ENCODE assay signal across 8 cellular contexts in genomic region chr12:90940872-90941499, GRCh38. TPM values are rescaled to one million over a fixed set of nuclear protein-coding genes. Genes with fewer than 3 reads are reported as not detected.
A peak's percentile ranks its signal among the peaks of the same experiment; 100 is the strongest.
DNase-seq lines count a peak whose midpoint lies in the region; ATAC-seq, FAIRE-seq and TF ChIP-seq lines count a peak whose summit lies in the region.

No MANE protein-coding gene starts in this region.

- no peaks in the 10 kb centered on the region for H4K20me1 ChIP-seq in DND-41 (ENCODE audit: insufficient read depth, low read length)

- H3K36me3 Mint-ChIP-seq in activated T-cell treated with anti-CD3 and anti-CD28 coated beads, Interleukin-2, amount 50 U/mL, for 4 hours (ENCODE audit: insufficient read depth): no peaks in the 10 kb centered on the region

- no peaks in the 10 kb centered on the region for H3K27me3 ChIP-seq in DND-41 (ENCODE audit: insufficient read depth, low read length, poor library complexity)

- TF ChIP-seq CTCF in DND-41 (IDR thresholded peaks at IDR 0.05; ENCODE audit: borderline replicate concordance, extremely low read depth, low read length, poor library complexity, severe bottlenecking): peak; percentile 73

- peak; percentile 12 for FAIRE-seq in RCC 7860 (lab: Jason Lieb, UNC)

- DNase-seq in DND-41: no peak
- peak; percentile 12 for DNase-seq in KBM-7
- peak; percentile 43 for DNase-seq in RCC 7860 (ENCODE audit: low spot score)
- peak; percentile 71 for DNase-seq in fibroblast of gingiva (ENCODE audit: low read depth)
- peak; percentile 41 for DNase-seq in stromal cell of bone marrow (ENCODE audit: low read depth)
- DNase-seq in UCSD-AML1 (lab: John Stamatoyannopoulos, UW; ENCODE audit: unreplicated experiment): no peak
- DNase-seq in activated T-cell treated with anti-CD3 and anti-CD28 coated beads, Interleukin-2, amount 50 U/mL, for 4 hours: no peak

- ATAC-seq in DND-41 (ENCODE audit: insufficient read depth, low read depth): peak; percentile 87
- peak; percentile 43 for ATAC-seq in GM19468 (IDR thresholded peaks at IDR 0.05; ENCODE audit: extremely low read depth, unreplicated experiment)
- ATAC-seq in activated T-cell treated with anti-CD3 and anti-CD28 coated beads, Interleukin-2, amount 50 U/mL, for 4 hours: no peak

- no peaks in the 10 kb centered on the region for H3K9me3 Mint-ChIP-seq in activated T-cell treated with anti-CD3 and anti-CD28 coated beads, Interleukin-2, amount 50 U/mL, for 4 hours

- in situ Hi-C loops in KBM-7 (cut with MboI; ENCODE audit: low pct_unique_long_range_greater_than_20kb, low sequenced_read_pairs): no loop called here

- H3K79me2 ChIP-seq in DND-41 (ENCODE audit: insufficient read depth, low read length): no peaks in the 10 kb centered on the region

- no peak overlapping the region for H3K9ac ChIP-seq in DND-41 (ENCODE audit: low read depth, low read length)

- H2AFZ ChIP-seq in DND-41 (ENCODE audit: low read depth, low read length): no peak overlapping the region

- H3K36me3 ChIP-seq in DND-41 (ENCODE audit: insufficient read depth, low read length): no peaks in the 10 kb centered on the region

- H3K27ac ChIP-seq in DND-41 (ENCODE audit: low read length): no peak overlapping the region

- no peaks in the 10 kb centered on the region for H3K9me3 ChIP-seq in DND-41 (ENCODE audit: insufficient read depth, low read length, severe bottlenecking)

- H3K27me3 Mint-ChIP-seq in activated T-cell treated with anti-CD3 and anti-CD28 coated beads, Interleukin-2, amount 50 U/mL, for 4 hours (ENCODE audit: low read depth): peaks cover 5% of the 10 kb centered on the region

- no peak overlapping the region for H3K4me2 ChIP-seq in DND-41 (ENCODE audit: insufficient read depth, low read length)

- no peaks in the 10 kb centered on the region for H3K4me1 Mint-ChIP-seq in activated T-cell treated with anti-CD3 and anti-CD28 coated beads, Interleukin-2, amount 50 U/mL, for 4 hours (ENCODE audit: low read depth)

- H3K4me1 ChIP-seq in DND-41 (ENCODE audit: insufficient read depth, low read length): no peaks in the 10 kb centered on the region

- H3K4me3 Mint-ChIP-seq in activated T-cell treated with anti-CD3 and anti-CD28 coated beads, Interleukin-2, amount 50 U/mL, for 4 hours: no peak overlapping the region

- no peak overlapping the region for H3K4me3 ChIP-seq in DND-41 (ENCODE audit: low read depth in 1 of 2, low read length in 2 of 2)

RNA-seq across cellular contexts. Expression of gene CCER1, which starts 14.0 kb away (rescaled TPM):
- total RNA-seq in activated T-cell treated with anti-CD3 and anti-CD28 coated beads, Interleukin-2, amount 50 U/mL, for 4 hours: not detected

Comparison
In these comparisons a context has a peak if more than half of its experiments do, and no peak if none do; other contexts are left out.
1. ATAC-seq: peak in DND-41 (single experiment) and GM19468 (single experiment); none in activated T-cell treated with anti-CD3 and anti-CD28 coated beads, Interleukin-2, amount 50 U/mL, for 4 hours (0 of 2).
2. DNase-seq: peak in KBM-7 (single experiment), RCC 7860 (single experiment), fibroblast of gingiva (single experiment) and stromal cell of bone marrow (single experiment); none in DND-41 (single experiment), UCSD-AML1 (single experiment) and activated T-cell treated with anti-CD3 and anti-CD28 coated beads, Interleukin-2, amount 50 U/mL, for 4 hours (single experiment).